In genomic region chr10:133186416-133187090, GRCh38 we compare ENCODE assay signal across 20 cellular contexts. TPM values are rescaled to one million over a fixed set of nuclear protein-coding genes. Genes with fewer than 3 reads are reported as not detected.
A peak's percentile ranks its signal among the peaks of the same experiment; 100 is the strongest.
DNase-seq lines count a peak whose midpoint lies in the region; ATAC-seq and TF ChIP-seq lines count a peak whose summit lies in the region.
"Had no signal": no experiment of that assay in that cellular context is flagged by ENCODE, and none has a peak within 500 bp of the region (broad histone marks: within the 10 kb centered on the region; RNA-seq: fewer than 3 reads in every experiment).

No MANE protein-coding gene starts in this region.

- H3K4me2 ChIP-seq in BLaER1: peak overlapping the region; percentile 100
- no peak overlapping the region for H3K4me2 ChIP-seq in IMR-90 (ENCODE audit: low read depth, low read length)
- no peak overlapping the region for H3K4me2 ChIP-seq in mesendoderm (ENCODE audit: low read length)

- dilution Hi-C loops in IMR-90 (cut with HindIII; ENCODE audit: low sequenced_read_pairs, unreplicated experiment): no loop called here

- H4K5ac ChIP-seq in IMR-90 (ENCODE audit: low read depth, low read length): no peak overlapping the region
- no peak overlapping the region for H4K5ac ChIP-seq in mesendoderm (ENCODE audit: low read length)

- no peaks in the 10 kb centered on the region for H3K36me3 Mint-ChIP-seq in glutamatergic neuron (ENCODE audit: unreplicated experiment)
- H3K36me3 Mint-ChIP-seq in neural crest cell (ENCODE audit: low read depth): peaks cover 4% of the 10 kb centered on the region
- H3K36me3 Mint-ChIP-seq: CD14-positive monocyte; CD8-positive, alpha-beta T cell; IgD-negative memory B cell had no signal

- TF ChIP-seq POLR2A in IMR-90 (IDR thresholded peaks at IDR 0.05; ENCODE audit: low read depth, low read length): no peak

- peaks cover 8% of the 10 kb centered on the region for H3K4me1 Mint-ChIP-seq in glutamatergic neuron (ENCODE audit: low read depth, unreplicated experiment)
- H3K4me1 Mint-ChIP-seq in neural crest cell: peaks cover 4% of the 10 kb centered on the region
- H3K4me1 Mint-ChIP-seq: CD14-positive monocyte, IgD-negative memory B cell had no signal

- H3K9ac ChIP-seq in BLaER1: peak overlapping the region; percentile 79
- H3K9ac ChIP-seq in IMR-90 (ENCODE audit: low read depth, low read length): no peak overlapping the region
- no peak overlapping the region for H3K9ac ChIP-seq in mesendoderm (ENCODE audit: low read length)

- intact Hi-C loops in IMR-90 (cut with micrococcal nuclease): no loop called here

- H3K27me3 ChIP-seq in BLaER1: peaks cover 14% of the 10 kb centered on the region; the same call in 1 of the 2 replicates
- H3K27me3 ChIP-seq in IMR-90 (ENCODE audit: control insufficient read depth, insufficient read depth, low read length): no peaks in the 10 kb centered on the region
- H3K27me3 ChIP-seq in mesendoderm (ENCODE audit: insufficient read depth, low read length, poor library complexity): no peaks in the 10 kb centered on the region

- H3K18ac ChIP-seq in IMR-90 (ENCODE audit: low read depth, low read length): no peak overlapping the region
- no peak overlapping the region for H3K18ac ChIP-seq in mesendoderm (ENCODE audit: low read length)

- H3K27ac ChIP-seq in BLaER1 (peak overlapping the region; percentile 90), IMR-90 (ENCODE audit: insufficient read depth, low read length) (no peak overlapping the region), mesendoderm (ENCODE audit: low read depth, low read length) (no peak overlapping the region)

- DNase-seq in IMR-90: no peak
- DNase-seq in glutamatergic neuron: peak; percentile 74
- no peak for DNase-seq in neural crest cell (ENCODE audit: low read depth, low spot score)
- DNase-seq in mesendoderm: no peak
- DNase-seq in AML-193 (lab: John Stamatoyannopoulos, UW): no peak
- DNase-seq: BE2C; Calu3; CD8-positive, alpha-beta T cell; DND-41; EL; GOT3; HFFc6; KBM-7 had no signal

- H3K4ac ChIP-seq in IMR-90 (ENCODE audit: low read depth, low read length): no peak overlapping the region
- no peak overlapping the region for H3K4ac ChIP-seq in mesendoderm (ENCODE audit: low read depth, low read length)

- H2AK5ac ChIP-seq in IMR-90 (ENCODE audit: low read depth, low read length): no peak overlapping the region
- H2AK5ac ChIP-seq in mesendoderm (ENCODE audit: low read length): no peak overlapping the region

- in situ Hi-C loops in IMR-90 (cut with MboI; ENCODE audit: low sequenced_read_pairs): no loop called here

- no peak overlapping the region for H2BK20ac ChIP-seq in IMR-90 (ENCODE audit: low read depth, low read length)

- no peak overlapping the region for H2BK5ac ChIP-seq in IMR-90 (ENCODE audit: low read depth, low read length, poor library complexity, severe bottlenecking)
- H2BK5ac ChIP-seq in mesendoderm (ENCODE audit: low read length): no peak overlapping the region

- H3K56ac ChIP-seq in IMR-90 (ENCODE audit: extremely low read depth, insufficient read depth, low read length) (no peak overlapping the region), mesendoderm (ENCODE audit: low read length) (no peak overlapping the region)

- no peaks in the 10 kb centered on the region for H3K79me2 ChIP-seq in mesendoderm (ENCODE audit: control insufficient read depth, insufficient read depth, low read length)

- POLR2A ChIA-PET in IMR-90 (lab: Charles Lee; ENCODE audit: unreplicated experiment): no interaction called here

- no peak overlapping the region for H2BK120ac ChIP-seq in IMR-90 (ENCODE audit: low read depth, low read length)
- no peak overlapping the region for H2BK120ac ChIP-seq in mesendoderm (ENCODE audit: low read depth, low read length)

- H3K4me3 Mint-ChIP-seq in glutamatergic neuron (ENCODE audit: unreplicated experiment): peak overlapping the region; percentile 65
- H3K4me3 Mint-ChIP-seq in neural crest cell: no peak overlapping the region
- H3K4me3 Mint-ChIP-seq: CD14-positive monocyte; CD8-positive, alpha-beta T cell; HFFc6; IgD-negative memory B cell had no signal

- H3K9me3 ChIP-seq in BLaER1 (peaks cover under 1% of the 10 kb centered on the region; the same call in 1 of the 2 replicates), IMR-90 (ENCODE audit: control insufficient read depth, insufficient read depth, low read length) (peaks cover under 1% of the 10 kb centered on the region; the same call in 1 of the 2 replicates)
- H3K9me3 ChIP-seq: BE2C had no signal

- CTCF ChIA-PET in IMR-90 (lab: Yijun Ruan, JAX): no interaction called here

- TF ChIP-seq CTCF in IMR-90 (conservative IDR thresholded peaks at IDR 0.05; ENCODE audit: low read depth, low read length): no peak
- no peak for TF ChIP-seq CTCF in glutamatergic neuron (IDR thresholded peaks at IDR 0.05; ENCODE audit: partially characterized antibody, unreplicated experiment)
- no peak for TF ChIP-seq CTCF in neural crest cell (conservative IDR thresholded peaks at IDR 0.05)

- H2AK9ac ChIP-seq in IMR-90 (replicated peaks; ENCODE audit: low read depth, low read length, poor library complexity): no peak overlapping the region

- no peaks in the 10 kb centered on the region for H3K9me1 ChIP-seq in IMR-90 (ENCODE audit: insufficient read depth, low read length)

- H3K4me1 ChIP-seq in BLaER1: peaks cover 76% of the 10 kb centered on the region
- no peaks in the 10 kb centered on the region for H3K4me1 ChIP-seq in IMR-90 (ENCODE audit: control insufficient read depth, insufficient read depth, low read length)
- H3K4me1 ChIP-seq in mesendoderm (ENCODE audit: control insufficient read depth, low read depth, low read length): no peaks in the 10 kb centered on the region
- H3K4me1 ChIP-seq: BE2C had no signal

- no peak overlapping the region for H4K8ac ChIP-seq in IMR-90 (ENCODE audit: low read depth in 2 of 2, low read length in 2 of 2)
- no peak overlapping the region for H4K8ac ChIP-seq in mesendoderm (ENCODE audit: low read depth, low read length)

- peak overlapping the region; percentile 68 for H3K4me3 ChIP-seq in BLaER1
- H3K4me3 ChIP-seq in IMR-90 (ENCODE audit: insufficient read depth, low read depth, low read length): no peak overlapping the region
- no peak overlapping the region for H3K4me3 ChIP-seq in mesendoderm (ENCODE audit: low read length)

- no peak overlapping the region for H2BK15ac ChIP-seq in IMR-90 (ENCODE audit: low read depth, low read length)
- no peak overlapping the region for H2BK15ac ChIP-seq in mesendoderm (replicated peaks; ENCODE audit: low read depth)

- no peak overlapping the region for H3K14ac ChIP-seq in IMR-90 (replicated peaks; ENCODE audit: low read depth, low read length)

- H3K27me3 Mint-ChIP-seq in glutamatergic neuron (ENCODE audit: unreplicated experiment) (peaks cover 8% of the 10 kb centered on the region), neural crest cell (ENCODE audit: low read depth) (no peaks in the 10 kb centered on the region)

- H3K27ac Mint-ChIP-seq in glutamatergic neuron (ENCODE audit: unreplicated experiment) (peak overlapping the region; percentile 59), neural crest cell (ENCODE audit: unreplicated experiment) (peak overlapping the region; percentile 62)
- H3K27ac Mint-ChIP-seq: CD14-positive monocyte; CD8-positive, alpha-beta T cell; HFFc6; IgD-negative memory B cell had no signal

- no peak for TF ChIP-seq RAD21 in IMR-90 (IDR thresholded peaks at IDR 0.05; ENCODE audit: low read length)

- peak overlapping the region; percentile 14 for H2AFZ ChIP-seq in IMR-90 (replicated peaks; ENCODE audit: low read length, poor library complexity)

- H3K36me3 ChIP-seq in BLaER1 (no peaks in the 10 kb centered on the region), IMR-90 (ENCODE audit: control insufficient read depth, insufficient read depth, low read length) (peaks cover 2% of the 10 kb centered on the region), mesendoderm (ENCODE audit: control insufficient read depth, insufficient read depth, low read length) (no peaks in the 10 kb centered on the region)
- H3K36me3 ChIP-seq: BE2C had no signal

- peaks cover 7% of the 10 kb centered on the region for H3K9me3 Mint-ChIP-seq in glutamatergic neuron (ENCODE audit: unreplicated experiment)
- H3K9me3 Mint-ChIP-seq in neural crest cell: no peaks in the 10 kb centered on the region
- H3K9me3 Mint-ChIP-seq: CD8-positive, alpha-beta T cell had no signal

- H3K23ac ChIP-seq in IMR-90 (ENCODE audit: low read depth, low read length): no peak overlapping the region
- no peak overlapping the region for H3K23ac ChIP-seq in mesendoderm (ENCODE audit: low read length)

- H4K20me1 ChIP-seq in BLaER1: peaks cover 30% of the 10 kb centered on the region; the same call in 1 of the 2 replicates
- H4K20me1 ChIP-seq in IMR-90 (ENCODE audit: insufficient read depth, low read length): no peaks in the 10 kb centered on the region

- H3K79me1 ChIP-seq in IMR-90 (ENCODE audit: low read depth in 1 of 2, low read length in 2 of 2) (no peaks in the 10 kb centered on the region), mesendoderm (ENCODE audit: low read length) (no peaks in the 10 kb centered on the region)

- 34% methylated on average over 5 of the region's 34 CpGs; no CpG with 5 or more reads in 1 of the 2 experiments for WGBS in IMR-90 (ENCODE audit: extremely low coverage in 2 of 2, insufficient read length in 1 of 2), 2 experiments
- no CpG with 5 or more reads among the region's 34 CpGs for WGBS in mesendoderm (ENCODE audit: extremely low coverage, insufficient coverage, low lambda C conversion rate)

- ATAC-seq in IMR-90 (ENCODE audit: low read depth) (no peak), GM21526 (IDR thresholded peaks at IDR 0.05; ENCODE audit: low FRiP score, unreplicated experiment) (no peak)
- ATAC-seq: CD8-positive, alpha-beta T cell; HCT116 had no signal

- H4K91ac ChIP-seq in IMR-90 (ENCODE audit: insufficient read depth, low read depth, low read length): no peak overlapping the region

- BruUV-seq in IMR-90 (replicated peaks; lab: Mats Ljungman, UMichigan): no TSS peak

RNA-seq across cellular contexts. Expression of gene KNDC1, which starts 26.5 kb away (rescaled TPM):
- 0.18 and 0.56 TPM in 2 replicates for total RNA-seq in IMR-90 (2012; rRNA removed)
- polyA plus RNA-seq in IMR-90 (2012; rRNA removed): 1.1 TPM in 2 replicates
- polyA plus RNA-seq in IMR-90 (2012; cell fraction: cytosol; rRNA removed): 0.48 and 1.4 TPM in 2 replicates
- 1.9 and 4.0 TPM in 2 replicates for polyA plus RNA-seq in IMR-90 (2012; cell fraction: nucleus; rRNA removed; ENCODE audit: low replicate concordance)
- total RNA-seq in glutamatergic neuron (ENCODE audit: unreplicated experiment): 7.4 TPM
- total RNA-seq in neural crest cell: 4.0 and 5.5 TPM in 2 replicates
- 0.62 TPM for polyA plus RNA-seq in mesendoderm (2013, experiment 1 of 2)
- 0.56 TPM for polyA plus RNA-seq in mesendoderm (2013, experiment 2 of 2)
- total RNA-seq: CD8-positive, alpha-beta T cell had no signal

RNA-seq across cellular contexts. Expression of gene UTF1, which starts 43.5 kb away (rescaled TPM):
- total RNA-seq in IMR-90 (2012; rRNA removed) (not detected in 2 replicates), glutamatergic neuron (ENCODE audit: unreplicated experiment) (0.61 TPM), neural crest cell (not detected in 2 replicates)
- polyA plus RNA-seq in IMR-90 (2012; rRNA removed): not detected in 2 replicates
- not detected in 2 replicates for polyA plus RNA-seq in IMR-90 (2012; cell fraction: cytosol; rRNA removed)
- not detected in 2 replicates for polyA plus RNA-seq in IMR-90 (2012; cell fraction: nucleus; rRNA removed; ENCODE audit: low replicate concordance)
- 2.4 TPM for polyA plus RNA-seq in mesendoderm (2013, experiment 1 of 2)
- polyA plus RNA-seq in mesendoderm (2013, experiment 2 of 2): 1.9 TPM
- total RNA-seq: A172; Calu3; CD8-positive, alpha-beta T cell; G401; HFFc6 had no signal
- polyA plus RNA-seq: IgD-negative memory B cell had no signal

RNA-seq across cellular contexts. Expression of gene VENTX, which starts 51.1 kb away (rescaled TPM):
- not detected in 2 replicates for total RNA-seq in IMR-90 (2012; rRNA removed)
- not detected in 2 replicates for polyA plus RNA-seq in IMR-90 (2012; rRNA removed)
- not detected in 2 replicates for polyA plus RNA-seq in IMR-90 (2012; cell fraction: cytosol; rRNA removed)
- polyA plus RNA-seq in IMR-90 (2012; cell fraction: nucleus; rRNA removed; ENCODE audit: low replicate concordance): 0.02 TPM in 1 of 2 replicates, not detected in the other
- total RNA-seq in glutamatergic neuron (ENCODE audit: unreplicated experiment): 1.6 TPM
- not detected in 2 replicates for total RNA-seq in neural crest cell
- 2.1 TPM for polyA plus RNA-seq in mesendoderm (2013, experiment 1 of 2)
- 2.0 TPM for polyA plus RNA-seq in mesendoderm (2013, experiment 2 of 2)
- total RNA-seq: A172; Calu3; CD8-positive, alpha-beta T cell; G401; HFFc6 had no signal
- polyA plus RNA-seq: IgD-negative memory B cell had no signal
